In genomic region chr10:67788028-67788886, GRCh38 we compare ENCODE assay signal across 8 cellular contexts. TPM values are rescaled to one million over a fixed set of nuclear protein-coding genes. Genes with fewer than 3 reads are reported as not detected.
DNase-seq lines count a peak whose midpoint lies in the region; ATAC-seq and TF ChIP-seq lines count a peak whose summit lies in the region.

No MANE protein-coding gene starts in this region.

- H3K27ac ChIP-seq in ACC112 (ENCODE audit: low read depth, low read length): no peak overlapping the region
- no peak overlapping the region for H3K27ac ChIP-seq in Panc1 (ENCODE audit: low read length)
- no peak overlapping the region for H3K27ac ChIP-seq in hepatocyte

- H3K4me1 Mint-ChIP-seq in activated T-helper 2 cell treated with anti-CD3 and anti-CD28 coated beads, Interferon-gamma antibody, Interleukin-2, Interleukin-4, amounts not matched to agents 10 μg/mL and 5 μg/mL and 100 μg/mL, durations not matched to agents 14 hours and 24 hours and 36 hours (ENCODE audit: low read depth): peaks cover 42% of the 10 kb centered on the region

- H3K79me2 ChIP-seq in ACC112 (ENCODE audit: control insufficient read depth, insufficient read depth, low read length, unreplicated experiment) (no peaks in the 10 kb centered on the region), hepatocyte (no peaks in the 10 kb centered on the region)

- H3K27ac Mint-ChIP-seq in activated T-helper 2 cell treated with anti-CD3 and anti-CD28 coated beads, Interferon-gamma antibody, Interleukin-2, Interleukin-4, amounts not matched to agents 10 μg/mL and 5 μg/mL and 100 μg/mL, durations not matched to agents 14 hours and 24 hours and 36 hours: no peak overlapping the region

- DNase-seq in Panc1 (ENCODE audit: low read depth, low spot score): peak; percentile 24
- DNase-seq in activated T-helper 2 cell treated with anti-CD3 and anti-CD28 coated beads, Interferon-gamma antibody, Interleukin-2, Interleukin-4, amounts not matched to agents 10 μg/mL and 5 μg/mL and 100 μg/mL, durations not matched to agents 14 hours and 24 hours and 36 hours (ENCODE audit: low spot score): peak; percentile 58
- DNase-seq in hepatocyte (ENCODE audit: low spot score): peak; percentile 63
- peak; percentile 74 to 82 for DNase-seq in stimulated activated CD4-positive, alpha-beta T cell treated with anti-CD3 and anti-CD28 coated beads, Interleukin-4, amount 100 ng/mL, for 48 hours (ENCODE audit: low read depth in 2 of 2)
- no peak for DNase-seq in NCI-H345 (lab: John Stamatoyannopoulos, UW)

- H3K4me3 Mint-ChIP-seq in activated T-helper 2 cell treated with anti-CD3 and anti-CD28 coated beads, Interferon-gamma antibody, Interleukin-2, Interleukin-4, amounts not matched to agents 10 μg/mL and 5 μg/mL and 100 μg/mL, durations not matched to agents 14 hours and 24 hours and 36 hours (ENCODE audit: low read depth): no peak overlapping the region

- in situ Hi-C loops in Panc1 (cut with HindIII; ENCODE audit: low pct_unique_long_range_greater_than_20kb, low sequenced_read_pairs): no loop called here

- peak; percentile 91 for TF ChIP-seq CTCF in Panc1 (IDR thresholded peaks at IDR 0.05)
- TF ChIP-seq CTCF in hepatocyte (IDR thresholded peaks at IDR 0.05; ENCODE audit: poor library complexity): peak; percentile 49

- intact Hi-C loops in Panc1 (cut with micrococcal nuclease; ENCODE audit: unreplicated experiment): no loop called here
- intact Hi-C loops in activated T-helper 2 cell treated with anti-CD3 and anti-CD28 coated beads, Interferon-gamma antibody, Interleukin-2, Interleukin-4, amounts not matched to agents 10 μg/mL and 5 μg/mL and 100 μg/mL, durations not matched to agents 14 hours and 24 hours and 36 hours (cut with micrococcal nuclease): loop anchor here (1.0 to 10.0 kb wide), 7 partner anchors 61 to 515 kb away; partner anchors contain the start of genes HERC4 and SIRT1

- WGBS in hepatocyte (ENCODE audit: low lambda C conversion rate, missing lambda C conversion rate): 42% methylated on average over 15 of the region's 15 CpGs

- H2AFZ ChIP-seq in ACC112 (ENCODE audit: low read length, unreplicated experiment) (peak overlapping the region; percentile 61), hepatocyte (no peak overlapping the region)

- no TSS peak for BruUV-seq in Panc1 (replicated peaks; lab: Mats Ljungman, UMichigan)

- no peaks in the 10 kb centered on the region for H3K9me2 ChIP-seq in hepatocyte (replicated peaks; ENCODE audit: insufficient read depth)

- no peaks in the 10 kb centered on the region for H4K20me1 ChIP-seq in hepatocyte (ENCODE audit: insufficient read depth, poor library complexity, severe bottlenecking)

- no peaks in the 10 kb centered on the region for H3K27me3 Mint-ChIP-seq in activated T-helper 2 cell treated with anti-CD3 and anti-CD28 coated beads, Interferon-gamma antibody, Interleukin-2, Interleukin-4, amounts not matched to agents 10 μg/mL and 5 μg/mL and 100 μg/mL, durations not matched to agents 14 hours and 24 hours and 36 hours (ENCODE audit: low read depth)

- H3K9me3 ChIP-seq in Panc1 (ENCODE audit: control insufficient read depth, insufficient read depth, low read depth, low read length): no peaks in the 10 kb centered on the region
- no peaks in the 10 kb centered on the region for H3K9me3 ChIP-seq in hepatocyte (ENCODE audit: low read depth)

- CTCF ChIA-PET in Panc1 (lab: Charles Lee): interaction anchor here (0.5 to 1.3 kb wide), 7 partner anchors 8 to 105 kb away, joined by 3 to 5 read pairs (median 4); no protein-coding TSS in a partner anchor

- ATAC-seq in GM18861 (IDR thresholded peaks at IDR 0.05; ENCODE audit: unreplicated experiment): peak; percentile 50
- peak; percentile 48 for ATAC-seq in HG03097 (IDR thresholded peaks at IDR 0.05; ENCODE audit: low FRiP score, unreplicated experiment)
- peak; percentile 84 for ATAC-seq in Panc1

- no peaks in the 10 kb centered on the region for H3K36me3 Mint-ChIP-seq in activated T-helper 2 cell treated with anti-CD3 and anti-CD28 coated beads, Interferon-gamma antibody, Interleukin-2, Interleukin-4, amounts not matched to agents 10 μg/mL and 5 μg/mL and 100 μg/mL, durations not matched to agents 14 hours and 24 hours and 36 hours (ENCODE audit: low read depth)

- no peak overlapping the region for H3K4me2 ChIP-seq in hepatocyte

- H3K9me3 Mint-ChIP-seq in activated T-helper 2 cell treated with anti-CD3 and anti-CD28 coated beads, Interferon-gamma antibody, Interleukin-2, Interleukin-4, amounts not matched to agents 10 μg/mL and 5 μg/mL and 100 μg/mL, durations not matched to agents 14 hours and 24 hours and 36 hours: no peaks in the 10 kb centered on the region

- H3K27me3 ChIP-seq in ACC112 (ENCODE audit: insufficient read depth, low read length) (no peaks in the 10 kb centered on the region; the same call in 1 of the 2 replicates), Panc1 (ENCODE audit: control insufficient read depth, insufficient read depth, low read length) (no peaks in the 10 kb centered on the region; the same call in 1 of the 2 replicates), hepatocyte (peaks cover 4% of the 10 kb centered on the region)

- H3K4me1 ChIP-seq in ACC112 (ENCODE audit: control insufficient read depth, insufficient read depth, low read length, unreplicated experiment): peaks cover 8% of the 10 kb centered on the region
- H3K4me1 ChIP-seq in Panc1 (ENCODE audit: control insufficient read depth, insufficient read depth, low read length): no peaks in the 10 kb centered on the region
- no peaks in the 10 kb centered on the region for H3K4me1 ChIP-seq in hepatocyte (ENCODE audit: insufficient read depth)

- peak overlapping the region; percentile 30; the same call in 1 of the 2 replicates for H3K4me3 ChIP-seq in ACC112 (ENCODE audit: low read depth, low read length)
- no peak overlapping the region for H3K4me3 ChIP-seq in Panc1 (ENCODE audit: low read depth in 2 of 2, low read length in 2 of 2)
- no peak overlapping the region for H3K4me3 ChIP-seq in hepatocyte

- H3K36me3 ChIP-seq in ACC112 (ENCODE audit: insufficient read depth, low read length) (no peaks in the 10 kb centered on the region), Panc1 (ENCODE audit: control insufficient read depth, insufficient read depth, low read length) (no peaks in the 10 kb centered on the region), hepatocyte (replicated peaks; ENCODE audit: insufficient read depth, low read depth) (no peaks in the 10 kb centered on the region)

- POLR2A ChIA-PET in Panc1 (lab: Charles Lee): no interaction called here

RNA-seq across cellular contexts. Expression of gene DNAJC12, which starts 49.7 kb away (rescaled TPM):
- total RNA-seq in Panc1 (2021; ENCODE audit: unreplicated experiment) (0.44 TPM), hepatocyte (13.4 and 16.7 TPM in 2 replicates)
- 0.39 TPM for polyA plus RNA-seq in Panc1 (2012; ENCODE audit: insufficient read length)
- 11.0 and 12.6 TPM in 2 replicates for total RNA-seq in activated T-helper 2 cell treated with anti-CD3 and anti-CD28 coated beads, Interferon-gamma antibody, Interleukin-2, Interleukin-4, amounts not matched to agents 10 μg/mL and 5 μg/mL and 100 μg/mL, durations not matched to agents 14 hours and 24 hours and 36 hours
- 6.2 and 8.1 TPM in 2 replicates for polyA plus RNA-seq in hepatocyte
